Comparison of ENCODE assay signal across 1 cellular context in the genomic region with DNA sequence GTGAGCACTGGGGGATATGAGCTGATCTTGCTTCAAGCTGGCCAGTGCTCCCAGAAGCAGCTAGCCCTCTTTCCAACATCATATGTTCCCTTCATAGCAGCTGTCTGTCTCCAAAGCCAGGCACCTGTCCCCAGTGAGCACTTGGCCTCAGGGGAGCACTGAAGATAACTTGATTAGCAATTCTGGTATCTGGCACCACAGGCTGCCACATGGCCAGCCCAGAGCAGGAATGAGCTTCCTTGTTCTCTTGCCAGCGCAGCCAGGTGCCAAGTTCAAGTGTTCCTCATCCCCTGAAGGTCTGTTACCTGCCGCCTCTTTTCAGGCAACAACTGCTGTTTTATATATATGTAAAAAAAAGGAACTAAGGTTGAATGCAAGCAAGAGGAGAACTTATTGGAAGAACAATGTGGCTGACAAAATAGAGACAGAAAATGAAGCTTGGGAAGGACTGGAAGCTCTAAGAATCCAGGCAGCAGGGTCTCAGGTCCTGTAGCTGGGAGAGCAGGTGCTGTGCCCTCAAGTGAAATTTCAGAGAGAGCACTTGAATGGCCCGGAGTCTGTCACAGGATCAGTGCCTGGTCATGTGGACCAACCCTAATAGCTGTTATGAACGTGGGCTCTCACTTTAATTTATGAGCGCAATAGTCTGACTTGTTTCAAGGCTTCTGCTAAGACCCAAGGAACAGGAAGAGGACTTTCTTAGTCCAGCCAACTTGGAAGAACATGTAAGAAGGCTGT.
TF ChIP-seq lines count a peak whose summit lies in the region.

No MANE protein-coding gene starts in this region.

TF ChIP-seq in H1, 55 proteins besides CTCF, POLR2A, EP300 and RAD21 (continued from another document):
- TF ChIP-seq TCF12 (IDR thresholded peaks at IDR 0.05; ENCODE audit: low read depth, low read length) (no peak), JUND (IDR thresholded peaks at IDR 0.05; ENCODE audit: low read length) (no peak), BRCA1 (IDR thresholded peaks at IDR 0.05; ENCODE audit: low read depth, low read length) (no peak), NANOG (IDR thresholded peaks at IDR 0.05; ENCODE audit: insufficient read depth, low read depth, low read length, poor library complexity, severe bottlenecking) (no peak), ASH2L (IDR thresholded peaks at IDR 0.05; ENCODE audit: low read length) (no peak), SRF (IDR thresholded peaks at IDR 0.05; ENCODE audit: low read depth, low read length) (no peak), PHF8 (conservative IDR thresholded peaks at IDR 0.05; ENCODE audit: low read depth, low read length) (no peak), CBX8 (IDR thresholded peaks at IDR 0.05; ENCODE audit: borderline replicate concordance, low read depth, low read length) (no peak), CREB1 (IDR thresholded peaks at IDR 0.05) (no peak), SP2 (IDR thresholded peaks at IDR 0.05; ENCODE audit: low read length) (no peak), KDM5A (IDR thresholded peaks at IDR 0.05; ENCODE audit: low read length) (no peak), SUZ12 (IDR thresholded peaks at IDR 0.05; ENCODE audit: low read length) (no peak), SP4 (IDR thresholded peaks at IDR 0.05; ENCODE audit: low read length) (no peak), SIX5 (IDR thresholded peaks at IDR 0.05; ENCODE audit: low read depth, low read length) (no peak), TAF7 (optimal IDR thresholded peaks at IDR 0.05; ENCODE audit: borderline replicate concordance, low read depth, low read length) (no peak), SIRT6 (IDR thresholded peaks at IDR 0.05; ENCODE audit: low read length) (no peak), CTBP2 (IDR thresholded peaks at IDR 0.05; ENCODE audit: borderline replicate concordance, insufficient read depth, insufficient read length, low read length) (no peak), BACH1 (IDR thresholded peaks at IDR 0.05; ENCODE audit: low read length) (no peak)
- TF ChIP-seq, protein P1, sequence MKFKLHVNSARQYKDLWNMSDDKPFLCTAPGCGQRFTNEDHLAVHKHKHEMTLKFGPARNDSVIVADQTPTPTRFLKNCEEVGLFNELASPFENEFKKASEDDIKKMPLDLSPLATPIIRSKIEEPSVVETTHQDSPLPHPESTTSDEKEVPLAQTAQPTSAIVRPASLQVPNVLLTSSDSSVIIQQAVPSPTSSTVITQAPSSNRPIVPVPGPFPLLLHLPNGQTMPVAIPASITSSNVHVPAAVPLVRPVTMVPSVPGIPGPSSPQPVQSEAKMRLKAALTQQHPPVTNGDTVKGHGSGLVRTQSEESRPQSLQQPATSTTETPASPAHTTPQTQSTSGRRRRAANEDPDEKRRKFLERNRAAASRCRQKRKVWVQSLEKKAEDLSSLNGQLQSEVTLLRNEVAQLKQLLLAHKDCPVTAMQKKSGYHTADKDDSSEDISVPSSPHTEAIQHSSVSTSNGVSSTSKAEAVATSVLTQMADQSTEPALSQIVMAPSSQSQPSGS (IDR thresholded peaks at IDR 0.05; ENCODE audit: low read length) = no peak
